In genomic region chr9:36964791-36965190, GRCh38 we compare ENCODE assay signal across 1 cellular context.
TF ChIP-seq lines count a peak whose summit lies in the region.

No MANE protein-coding gene starts in this region.

TF ChIP-seq in GM12878, 131 proteins besides CTCF, POLR2A, EP300 and RAD21:
- TF ChIP-seq BCLAF1 (IDR thresholded peaks at IDR 0.05) (no peak), EED (IDR thresholded peaks at IDR 0.05; ENCODE audit: low read depth) (no peak), SMC3 (IDR thresholded peaks at IDR 0.05; ENCODE audit: borderline replicate concordance, low read length) (no peak), KAT2A (conservative IDR thresholded peaks at IDR 0.05; ENCODE audit: control insufficient read depth, low read depth, low read length) (no peak), SREBF1 (IDR thresholded peaks at IDR 0.05; ENCODE audit: low read length) (no peak), RUNX3 (IDR thresholded peaks at IDR 0.05; ENCODE audit: low read length) (no peak), SREBF2 (IDR thresholded peaks at IDR 0.05; ENCODE audit: low read length) (no peak), RCOR1 (conservative IDR thresholded peaks at IDR 0.05; ENCODE audit: low read depth, low read length) (no peak), CHD2 (IDR thresholded peaks at IDR 0.05; ENCODE audit: borderline replicate concordance, low read depth, low read length) (no peak), ZZZ3 (IDR thresholded peaks at IDR 0.05; ENCODE audit: control insufficient read depth, insufficient read length, low read depth) (no peak), CEBPB (IDR thresholded peaks at IDR 0.05; ENCODE audit: borderline replicate concordance in 1 of 2, low read depth in 2 of 2, low read length in 2 of 2) (no peak)
- TF ChIP-seq, protein P1, sequence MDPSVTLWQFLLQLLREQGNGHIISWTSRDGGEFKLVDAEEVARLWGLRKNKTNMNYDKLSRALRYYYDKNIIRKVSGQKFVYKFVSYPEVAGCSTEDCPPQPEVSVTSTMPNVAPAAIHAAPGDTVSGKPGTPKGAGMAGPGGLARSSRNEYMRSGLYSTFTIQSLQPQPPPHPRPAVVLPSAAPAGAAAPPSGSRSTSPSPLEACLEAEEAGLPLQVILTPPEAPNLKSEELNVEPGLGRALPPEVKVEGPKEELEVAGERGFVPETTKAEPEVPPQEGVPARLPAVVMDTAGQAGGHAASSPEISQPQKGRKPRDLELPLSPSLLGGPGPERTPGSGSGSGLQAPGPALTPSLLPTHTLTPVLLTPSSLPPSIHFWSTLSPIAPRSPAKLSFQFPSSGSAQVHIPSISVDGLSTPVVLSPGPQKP (IDR thresholded peaks at IDR 0.05; ENCODE audit: low read depth, low read length) = no peak
